8 cellular contexts compared by ENCODE assay signal in genomic region chr11:59550368-59550841, GRCh38. TPM values are rescaled to one million over a fixed set of nuclear protein-coding genes. Genes with fewer than 3 reads are reported as not detected.
DNase-seq lines count a peak whose midpoint lies in the region; ATAC-seq lines count a peak whose summit lies in the region.

No MANE protein-coding gene starts in this region.

- H3K36me3 Mint-ChIP-seq in CD8-positive, alpha-beta memory T cell: peaks cover 0 to 12% (median 0%) of the 10 kb centered on the region in 3 donors

- peaks cover 0 to 12% of the 10 kb centered on the region in 2 donors for H3K27me3 Mint-ChIP-seq in CD8-positive, alpha-beta memory T cell

- H3K9ac ChIP-seq in endocrine pancreas (ENCODE audit: control insufficient read depth, insufficient read depth, low read length): no peak overlapping the region

- CTCF ChIA-PET in CD8-positive, alpha-beta memory T cell (lab: Charles Lee): interaction anchor here (1.0 to 3.0 kb wide), 6 partner anchors 10 to 194 kb away, joined by 3 to 20 read pairs (median 6); partner anchors contain the start of gene PATL1

- peak overlapping the region; percentile 69 for H3K27ac ChIP-seq in CD8-positive, alpha-beta memory T cell (ENCODE audit: low read depth, low read length)
- peak overlapping the region; percentile 96 for H3K27ac ChIP-seq in mesodermal cell (ENCODE audit: low read depth, low read length, severe bottlenecking)

- H3K27me3 ChIP-seq in CD8-positive, alpha-beta memory T cell (ENCODE audit: insufficient read depth, low read length, poor library complexity, severe bottlenecking): no peaks in the 10 kb centered on the region
- no peaks in the 10 kb centered on the region for H3K27me3 ChIP-seq in endocrine pancreas (ENCODE audit: control insufficient read depth, insufficient read depth, low read length)

- peaks cover 26 to 35% (median 33%) of the 10 kb centered on the region in 3 donors for H3K4me1 Mint-ChIP-seq in CD8-positive, alpha-beta memory T cell

- 0% methylated on average over 26 to 31 of the region's 31 CpGs for WGBS in mesodermal cell (ENCODE audit: insufficient coverage in 2 of 2), 2 experiments

- H3K36me3 ChIP-seq in CD8-positive, alpha-beta memory T cell (ENCODE audit: insufficient read depth, low read length): no peaks in the 10 kb centered on the region
- H3K36me3 ChIP-seq in endocrine pancreas (ENCODE audit: control insufficient read depth, insufficient read depth, low read length): no peaks in the 10 kb centered on the region
- H3K36me3 ChIP-seq in mesodermal cell (ENCODE audit: control insufficient read depth, insufficient read depth, low read length): no peaks in the 10 kb centered on the region

- no peaks in the 10 kb centered on the region for H3K9me3 ChIP-seq in CD8-positive, alpha-beta memory T cell (ENCODE audit: low read length)
- H3K9me3 ChIP-seq in endocrine pancreas (ENCODE audit: control insufficient read depth, low read length): no peaks in the 10 kb centered on the region
- H3K9me3 ChIP-seq in mesodermal cell (ENCODE audit: control insufficient read depth, low read length): no peaks in the 10 kb centered on the region

- peaks cover 0 to 8% (median 0%) of the 10 kb centered on the region in 5 donors for H3K9me3 Mint-ChIP-seq in CD8-positive, alpha-beta memory T cell

- peak overlapping the region; percentile 82 for H3K4me3 ChIP-seq in CD8-positive, alpha-beta memory T cell (ENCODE audit: low read length)
- H3K4me3 ChIP-seq in endocrine pancreas (ENCODE audit: control insufficient read depth, insufficient read depth, low read length): peak overlapping the region; percentile 88
- peak overlapping the region; percentile 60 for H3K4me3 ChIP-seq in mesodermal cell (ENCODE audit: extremely low read depth, insufficient read depth, low read length, poor library complexity, severe bottlenecking)

- peak overlapping the region; percentile 72 to 99 (median 88) for H3K27ac Mint-ChIP-seq in CD8-positive, alpha-beta memory T cell

- peaks cover 11% of the 10 kb centered on the region for H3K4me1 ChIP-seq in CD8-positive, alpha-beta memory T cell (ENCODE audit: insufficient read depth, low read length)
- H3K4me1 ChIP-seq in endocrine pancreas (ENCODE audit: control insufficient read depth, insufficient read depth, low read length) (no peaks in the 10 kb centered on the region), mesodermal cell (ENCODE audit: control insufficient read depth, insufficient read depth, low read length, poor library complexity, severe bottlenecking) (peaks cover 8% of the 10 kb centered on the region)

- POLR2A ChIA-PET in CD8-positive, alpha-beta memory T cell (lab: Charles Lee): interaction anchor here (0.5 to 3.1 kb wide), 5 partner anchors 10 to 1375 kb away, joined by 4 to 21 read pairs (median 8); partner anchors contain the start of genes FAM111A and OSBP

- H3K4me3 Mint-ChIP-seq in CD8-positive, alpha-beta memory T cell: peak overlapping the region; percentile 85 to 96 (median 91)

- peak; percentile 93 for ATAC-seq in GM19468 (IDR thresholded peaks at IDR 0.05; ENCODE audit: extremely low read depth, unreplicated experiment)

- DNase-seq in CD8-positive, alpha-beta memory T cell: peak; percentile 67 to 89 (median 82)
- DNase-seq in HS-27A (ENCODE audit: low read depth) (peak; percentile 95), NOMO-1 (lab: John Stamatoyannopoulos, UW; ENCODE audit: unreplicated experiment in 2 of 2) (peak; percentile 75 to 84)
- DNase-seq in activated CD8-positive, alpha-beta memory T cell treated with anti-CD3 and anti-CD28 coated beads for 4 hours (ENCODE audit: low read depth in 2 of 2): peak; percentile 62 to 80
- peak; percentile 68 for DNase-seq in stimulated activated CD8-positive, alpha-beta memory T cell treated with anti-CD3 and anti-CD28 coated beads, Interleukin-15, amount 100 ng/mL, for 24 hours (ENCODE audit: low read depth)

RNA-seq across cellular contexts. Expression of gene OR4D9, which starts 39.1 kb away (rescaled TPM):
- not detected for total RNA-seq in CD8-positive, alpha-beta memory T cell
- polyA plus RNA-seq in CD8-positive, alpha-beta memory T cell: not detected
- not detected for polyA plus RNA-seq in mesodermal cell (2013, experiment 1 of 2)
- not detected for polyA plus RNA-seq in mesodermal cell (2013, experiment 2 of 2)

RNA-seq across cellular contexts. Expression of gene OR4D11, which starts 47.0 kb away (rescaled TPM):
- total RNA-seq in CD8-positive, alpha-beta memory T cell: not detected
- not detected for polyA plus RNA-seq in CD8-positive, alpha-beta memory T cell
- polyA plus RNA-seq in mesodermal cell (2013, experiment 1 of 2): not detected
- polyA plus RNA-seq in mesodermal cell (2013, experiment 2 of 2): not detected

Comparison
In these comparisons a context has a peak if more than half of its experiments do, and no peak if none do; other contexts are left out.
1. Peak in every context shown above with its lines: DNase-seq, ATAC-seq, H3K4me3 ChIP-seq and H3K27ac ChIP-seq.